16 cellular contexts compared by ENCODE assay signal in the genomic region with DNA sequence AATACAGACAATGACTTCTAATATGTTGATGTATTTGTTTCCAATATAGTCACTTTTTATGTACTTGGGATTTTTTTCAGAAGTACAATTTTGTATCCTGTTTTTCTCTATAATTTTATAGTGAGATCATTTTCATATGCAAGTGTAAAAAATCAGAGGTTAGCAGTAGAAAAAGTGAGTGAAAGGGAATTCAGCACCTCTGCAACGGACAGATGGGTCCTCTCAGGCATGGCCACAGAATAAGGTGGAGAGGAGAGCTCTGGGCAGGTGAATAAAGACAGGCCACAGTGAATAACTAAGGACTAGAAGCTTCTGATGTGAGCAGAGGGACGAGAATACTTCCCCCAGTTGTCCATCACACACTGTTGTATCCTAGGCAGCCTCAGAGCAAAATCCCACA.
"Had no signal": no experiment of that assay in that cellular context is flagged by ENCODE, and none has a peak within 500 bp of the region (broad histone marks: within the 10 kb centered on the region; RNA-seq: fewer than 3 reads in every experiment).

No MANE protein-coding gene starts in this region.

- H3K36me3 Mint-ChIP-seq: naive thymus-derived CD4-positive, alpha-beta T cell; stimulated activated memory B cell treated with anti-CD40 and anti-IgM and Interleukin-4, amounts not matched to agents 10 μg/mL and 1 μg/mL and 100 μg/mL, for 72 hours; T-cell had no signal

- H3K4me1 ChIP-seq: body of pancreas had no signal

- H3K27ac ChIP-seq: body of pancreas, neutrophil, VCaP had no signal

- H3K9me3 ChIP-seq: body of pancreas, neutrophil, upper lobe of right lung had no signal

- H3K36me3 ChIP-seq: neutrophil, upper lobe of right lung had no signal

- H3K27ac Mint-ChIP-seq: activated CD4-positive, alpha-beta memory T cell treated with anti-CD3 and anti-CD28 coated beads, Interleukin-2, amount 10 ng/mL, durations not matched to agents 7 days and 5 days; activated CD4-positive, alpha-beta T cell treated with anti-CD3 and anti-CD28 coated beads for 36 hours; dendritic cell treated with granulocyte-macrophage colony-stimulating factor and Interleukin-4, amounts not matched to agents 40 ng/mL and 50 ng/mL, for 4 days; effector memory CD8-positive, alpha-beta T cell; naive thymus-derived CD4-positive, alpha-beta T cell; stimulated activated memory B cell treated with anti-CD40 and anti-IgM and Interleukin-4, amounts not matched to agents 10 μg/mL and 1 μg/mL and 100 μg/mL, for 72 hours; T-cell had no signal

- H3K4me3 ChIP-seq: body of pancreas, upper lobe of right lung had no signal

- H3K27me3 ChIP-seq: body of pancreas, neutrophil, upper lobe of right lung had no signal

- DNase-seq: activated CD4-positive, alpha-beta memory T cell treated with anti-CD3 and anti-CD28 coated beads, Interleukin-2, amount 10 ng/mL, durations not matched to agents 7 days and 5 days; activated CD4-positive, alpha-beta T cell treated with anti-CD3 and anti-CD28 coated beads for 36 hours; activated CD8-positive, alpha-beta memory T cell treated with anti-CD3 and anti-CD28 coated beads, Interleukin-2, amount 50 U/mL, for 4 hours; activated naive CD4-positive, alpha-beta T cell; body of pancreas; effector memory CD8-positive, alpha-beta T cell; erythroblast; hippocampal formation; naive thymus-derived CD4-positive, alpha-beta T cell; T-cell; T1000; upper lobe of right lung had no signal

- ATAC-seq: activated CD4-positive, alpha-beta T cell treated with anti-CD3 and anti-CD28 coated beads for 36 hours; body of pancreas; effector memory CD8-positive, alpha-beta T cell; naive thymus-derived CD4-positive, alpha-beta T cell; stimulated activated memory B cell treated with anti-CD40 and anti-IgM and Interleukin-4, amounts not matched to agents 10 μg/mL and 1 μg/mL and 100 μg/mL, for 72 hours; T-cell; upper lobe of right lung had no signal

- H3K27me3 Mint-ChIP-seq: dendritic cell treated with granulocyte-macrophage colony-stimulating factor and Interleukin-4, amounts not matched to agents 40 ng/mL and 50 ng/mL, for 4 days; stimulated activated memory B cell treated with anti-CD40 and anti-IgM and Interleukin-4, amounts not matched to agents 10 μg/mL and 1 μg/mL and 100 μg/mL, for 72 hours had no signal

- H3K9me3 Mint-ChIP-seq: activated CD4-positive, alpha-beta memory T cell treated with anti-CD3 and anti-CD28 coated beads, Interleukin-2, amount 10 ng/mL, durations not matched to agents 7 days and 5 days; dendritic cell treated with granulocyte-macrophage colony-stimulating factor and Interleukin-4, amounts not matched to agents 40 ng/mL and 50 ng/mL, for 4 days; effector memory CD8-positive, alpha-beta T cell; naive thymus-derived CD4-positive, alpha-beta T cell; stimulated activated memory B cell treated with anti-CD40 and anti-IgM and Interleukin-4, amounts not matched to agents 10 μg/mL and 1 μg/mL and 100 μg/mL, for 72 hours; T-cell had no signal

- H3K4me1 Mint-ChIP-seq: activated CD4-positive, alpha-beta memory T cell treated with anti-CD3 and anti-CD28 coated beads, Interleukin-2, amount 10 ng/mL, durations not matched to agents 7 days and 5 days; activated CD4-positive, alpha-beta T cell treated with anti-CD3 and anti-CD28 coated beads for 36 hours; naive thymus-derived CD4-positive, alpha-beta T cell; stimulated activated memory B cell treated with anti-CD40 and anti-IgM and Interleukin-4, amounts not matched to agents 10 μg/mL and 1 μg/mL and 100 μg/mL, for 72 hours; T-cell had no signal

- H3K4me3 Mint-ChIP-seq: activated CD4-positive, alpha-beta memory T cell treated with anti-CD3 and anti-CD28 coated beads, Interleukin-2, amount 10 ng/mL, durations not matched to agents 7 days and 5 days; activated CD4-positive, alpha-beta T cell treated with anti-CD3 and anti-CD28 coated beads for 36 hours; dendritic cell treated with granulocyte-macrophage colony-stimulating factor and Interleukin-4, amounts not matched to agents 40 ng/mL and 50 ng/mL, for 4 days; effector memory CD8-positive, alpha-beta T cell; naive thymus-derived CD4-positive, alpha-beta T cell; stimulated activated memory B cell treated with anti-CD40 and anti-IgM and Interleukin-4, amounts not matched to agents 10 μg/mL and 1 μg/mL and 100 μg/mL, for 72 hours; T-cell had no signal
